In genomic region chr10:100229819-100230422, GRCh38 we compare ENCODE assay signal across 8 cellular contexts. TPM values are rescaled to one million over a fixed set of nuclear protein-coding genes. Genes with fewer than 3 reads are reported as not detected.
DNase-seq lines count a peak whose midpoint lies in the region; ATAC-seq and TF ChIP-seq lines count a peak whose summit lies in the region.

No MANE protein-coding gene starts in this region.

- no peaks in the 10 kb centered on the region for H3K9me3 Mint-ChIP-seq in activated T-cell treated with anti-CD3 and anti-CD28 coated beads, Interleukin-2, amount 50 U/mL, for 72 hours

- DNase-seq in HAP-1 (ENCODE audit: low spot score in 2 of 2), result no peak
- DNase-seq in activated T-cell treated with anti-CD3 and anti-CD28 coated beads, Interleukin-2, amount 50 U/mL, for 72 hours, result peak in 1 of 2 donors; percentile 8
- no peak for DNase-seq in hepatocyte (ENCODE audit: low spot score)
- DNase-seq in NCI-H1930 (lab: John Stamatoyannopoulos, UW), result no peak
- no peak for DNase-seq in KG1 (lab: John Stamatoyannopoulos, UW)
- DNase-seq in stimulated activated naive CD4-positive, alpha-beta T cell (lab: John Stamatoyannopoulos, UW), result no peak

- peak overlapping the region; percentile 77 for H3K27ac Mint-ChIP-seq in activated T-cell treated with anti-CD3 and anti-CD28 coated beads, Interleukin-2, amount 50 U/mL, for 72 hours

- H3K9me3 ChIP-seq in HAP-1 (no peaks in the 10 kb centered on the region), hepatocyte (ENCODE audit: low read depth) (no peaks in the 10 kb centered on the region)

- H3K36me3 ChIP-seq in HAP-1 (replicated peaks) (peaks cover 21% of the 10 kb centered on the region), hepatocyte (replicated peaks; ENCODE audit: insufficient read depth, low read depth) (no peaks in the 10 kb centered on the region)

- H3K9me2 ChIP-seq in hepatocyte (replicated peaks; ENCODE audit: insufficient read depth), result no peaks in the 10 kb centered on the region

- H3K36me3 Mint-ChIP-seq in activated T-cell treated with anti-CD3 and anti-CD28 coated beads, Interleukin-2, amount 50 U/mL, for 72 hours (ENCODE audit: insufficient read depth in 2 of 2), result peaks cover 9 to 16% of the 10 kb centered on the region in 2 donors

- TF ChIP-seq CTCF in hepatocyte (IDR thresholded peaks at IDR 0.05; ENCODE audit: poor library complexity), result no peak

- H3K4me1 ChIP-seq in HAP-1, result peaks cover 8% of the 10 kb centered on the region
- peaks cover 7% of the 10 kb centered on the region for H3K4me1 ChIP-seq in hepatocyte (ENCODE audit: insufficient read depth)

- H3K79me2 ChIP-seq in hepatocyte, result peaks cover 29% of the 10 kb centered on the region

- H3K27me3 Mint-ChIP-seq in activated T-cell treated with anti-CD3 and anti-CD28 coated beads, Interleukin-2, amount 50 U/mL, for 72 hours (ENCODE audit: low read depth), result no peaks in the 10 kb centered on the region

- H4K20me1 ChIP-seq in hepatocyte (ENCODE audit: insufficient read depth, poor library complexity, severe bottlenecking), result no peaks in the 10 kb centered on the region

- H3K4me1 Mint-ChIP-seq in activated T-cell treated with anti-CD3 and anti-CD28 coated beads, Interleukin-2, amount 50 U/mL, for 72 hours (ENCODE audit: low read depth), result peaks cover 36% of the 10 kb centered on the region

- H3K4me3 Mint-ChIP-seq in activated T-cell treated with anti-CD3 and anti-CD28 coated beads, Interleukin-2, amount 50 U/mL, for 72 hours, result peak overlapping the region; percentile 79 to 96

- in situ Hi-C loops in HAP-1 (cut with MboI; ENCODE audit: low sequenced_read_pairs), result no loop called here

- H3K4me3 ChIP-seq in HAP-1 (peak overlapping the region; percentile 68), hepatocyte (peak overlapping the region; percentile 75), skin epidermis (peak overlapping the region; percentile 64 to 99 (median 90))

- peak overlapping the region; percentile 86 for H3K4me2 ChIP-seq in hepatocyte

- H2AFZ ChIP-seq in hepatocyte, result peak overlapping the region; percentile 99

- no peaks in the 10 kb centered on the region for H3K27me3 ChIP-seq in HAP-1 (ENCODE audit: low read depth)
- H3K27me3 ChIP-seq in hepatocyte, result no peaks in the 10 kb centered on the region

- 73% methylated on average over 21 of the region's 21 CpGs for WGBS in hepatocyte (ENCODE audit: low lambda C conversion rate, missing lambda C conversion rate)

- peak overlapping the region; percentile 82 for H3K27ac ChIP-seq in hepatocyte
- H3K27ac ChIP-seq in skin epidermis, result peak overlapping the region in 20 of 21 experiments; percentile 68 to 93 (median 86)

- ATAC-seq in activated T-cell treated with anti-CD3 and anti-CD28 coated beads, Interleukin-2, amount 50 U/mL, for 72 hours (replicated peaks in 1 of 2), result no peak
- ATAC-seq in HG03135 (IDR thresholded peaks at IDR 0.05; ENCODE audit: unreplicated experiment), result no peak

RNA-seq across cellular contexts. Expression of gene CHUK, which starts 0.5 kb away (rescaled TPM):
- total RNA-seq in activated T-cell treated with anti-CD3 and anti-CD28 coated beads, Interleukin-2, amount 50 U/mL, for 72 hours, result 10 to 100 TPM; 25.0 to 26.6 TPM
- 24.6 and 29.2 TPM in 2 replicates for total RNA-seq in hepatocyte
- 10.0 and 10.8 TPM in 2 replicates for polyA plus RNA-seq in hepatocyte

RNA-seq across cellular contexts. Expression of gene CWF19L1, which starts 37.5 kb away (rescaled TPM):
- total RNA-seq in activated T-cell treated with anti-CD3 and anti-CD28 coated beads, Interleukin-2, amount 50 U/mL, for 72 hours, result 10 to 100 TPM; 54.4 to 73.1 TPM
- total RNA-seq in hepatocyte, result 22.8 and 24.0 TPM in 2 replicates
- polyA plus RNA-seq in hepatocyte, result 12.2 and 14.5 TPM in 2 replicates

RNA-seq across cellular contexts. Expression of gene ERLIN1, which starts 44.1 kb away (rescaled TPM):
- 10 to 100 TPM; 15.1 to 17.8 TPM for total RNA-seq in activated T-cell treated with anti-CD3 and anti-CD28 coated beads, Interleukin-2, amount 50 U/mL, for 72 hours
- total RNA-seq in hepatocyte, result 33.2 and 35.7 TPM in 2 replicates
- polyA plus RNA-seq in hepatocyte, result 21.5 and 26.3 TPM in 2 replicates

RNA-seq across cellular contexts. Expression of gene BLOC1S2, which starts 56.6 kb away (rescaled TPM):
- 100 to 1,000 TPM in 1 of 2 donors, 10 to 100 TPM in 1; 78.9 to 110 TPM for total RNA-seq in activated T-cell treated with anti-CD3 and anti-CD28 coated beads, Interleukin-2, amount 50 U/mL, for 72 hours
- total RNA-seq in hepatocyte, result 44.1 and 50.1 TPM in 2 replicates
- 46.7 and 50.4 TPM in 2 replicates for polyA plus RNA-seq in hepatocyte
